ENCODE assay signal across 1 cellular context in genomic region chr11:106706355-106706754, GRCh38.
TF ChIP-seq lines count a peak whose summit lies in the region.

No MANE protein-coding gene starts in this region.

TF ChIP-seq in SK-N-SH treated with all-trans-retinoic acid at 6 μM for 48 hours, 23 proteins besides CTCF, POLR2A, EP300 and RAD21 (continued from another document):
- TF ChIP-seq GLIS3 (CRISPR knock-in tag; IDR thresholded peaks at IDR 0.05) = no peak
TF ChIP-seq in SK-N-SH treated with all-trans-retinoic acid at 6 μM for 48 hours: peak in this region for 0.
